Comparison of ENCODE assay signal across 8 cellular contexts in genomic region chr12:57935839-57936512, GRCh38. TPM values are rescaled to one million over a fixed set of nuclear protein-coding genes. Genes with fewer than 3 reads are reported as not detected.
DNase-seq lines count a peak whose midpoint lies in the region; ATAC-seq, FAIRE-seq and TF ChIP-seq lines count a peak whose summit lies in the region.

No MANE protein-coding gene starts in this region.

- no peak for TF ChIP-seq CTCF in AG04449 (IDR thresholded peaks at IDR 0.05; ENCODE audit: insufficient read depth, low read length, missing control alignments)
- no peak for TF ChIP-seq CTCF in VCaP (conservative IDR thresholded peaks at IDR 0.05)
- no peak for TF ChIP-seq CTCF in bronchial epithelial cell (IDR thresholded peaks at IDR 0.05; ENCODE audit: insufficient read depth, low read length, severe bottlenecking)
- no peak for TF ChIP-seq CTCF in smooth muscle cell (IDR thresholded peaks at IDR 0.05; ENCODE audit: borderline replicate concordance, insufficient read depth, poor library complexity, severe bottlenecking)

- H3F3A ChIP-seq in smooth muscle cell (ENCODE audit: low read depth), result no peaks in the 10 kb centered on the region

- H3K27ac ChIP-seq in VCaP (peak overlapping the region; percentile 73), smooth muscle cell (ENCODE audit: low read depth) (peak overlapping the region; percentile 61)

- FAIRE-seq in bronchial epithelial cell (lab: Jason Lieb, UNC), result no peak

- ATAC-seq in GM18873 (IDR thresholded peaks at IDR 0.05; ENCODE audit: low FRiP score, unreplicated experiment) (peak; percentile 99), HG03135 (IDR thresholded peaks at IDR 0.05; ENCODE audit: unreplicated experiment) (peak; percentile 98)

- POLR2A ChIA-PET in AG04449 (lab: Yijun Ruan, JAX), result no interaction called here

- 5% methylated on average over 29 of the region's 29 CpGs for WGBS in smooth muscle cell (ENCODE audit: low lambda C conversion rate)

- peak overlapping the region; percentile 82 for H3K4me2 ChIP-seq in smooth muscle cell

- H3K9me3 ChIP-seq in smooth muscle cell (replicated peaks; ENCODE audit: low read depth), result no peaks in the 10 kb centered on the region

- no peaks in the 10 kb centered on the region for H4K20me1 ChIP-seq in smooth muscle cell (ENCODE audit: low read depth)

- H3K36me3 ChIP-seq in bronchial epithelial cell (ENCODE audit: control insufficient read depth, insufficient read depth, low read length) (no peaks in the 10 kb centered on the region), smooth muscle cell (ENCODE audit: low read depth) (no peaks in the 10 kb centered on the region)

- peak overlapping the region; percentile 91 for H2AFZ ChIP-seq in smooth muscle cell (ENCODE audit: low read depth)

- no peaks in the 10 kb centered on the region for H3K27me3 ChIP-seq in bronchial epithelial cell (ENCODE audit: control insufficient read depth, insufficient read depth, low read length)
- H3K27me3 ChIP-seq in smooth muscle cell (ENCODE audit: low read depth), result peaks cover 14% of the 10 kb centered on the region

- DNase-seq in AG04449 (ENCODE audit: low read depth, low spot score) (peak; percentile 52), NCI-H2196 (lab: John Stamatoyannopoulos, UW; ENCODE audit: unreplicated experiment) (peak; percentile 94), bronchial epithelial cell (ENCODE audit: low read depth) (peak; percentile 87), iPS-NIHi7 (ENCODE audit: extremely low spot score) (peak; percentile 88), smooth muscle cell (lab: John Stamatoyannopoulos, UW; ENCODE audit: unreplicated experiment) (peak; percentile 20)

- peak overlapping the region; percentile 82 for H3K9ac ChIP-seq in smooth muscle cell (ENCODE audit: low read depth)

- H3K79me2 ChIP-seq in smooth muscle cell (ENCODE audit: low read depth), result no peaks in the 10 kb centered on the region

- CTCF ChIA-PET in AG04449 (lab: Yijun Ruan, JAX), result interaction anchor here (1.4 kb wide), 1 partner anchor 153 kb away, joined by 4 read pairs; the partner anchor contains the start of gene TSFM

- H3K4me3 ChIP-seq in AG04449 (ENCODE audit: low read depth, low read length), result peak overlapping the region; percentile 67
- peak overlapping the region; percentile 50 for H3K4me3 ChIP-seq in bronchial epithelial cell (ENCODE audit: low read depth, low read length)
- H3K4me3 ChIP-seq in smooth muscle cell, result peak overlapping the region; percentile 75

- H3K4me1 ChIP-seq in smooth muscle cell (ENCODE audit: low read depth), result peaks cover 13% of the 10 kb centered on the region

RNA-seq across cellular contexts. Expression of gene ATP23, which starts 5.4 kb away (rescaled TPM):
- total RNA-seq in bronchial epithelial cell (6.6 and 10.8 TPM in 2 replicates), smooth muscle cell (2.7 and 3.9 TPM in 2 replicates)
- polyA plus RNA-seq in smooth muscle cell, result 9.8 and 10.4 TPM in 2 replicates

Comparison
In these comparisons a context has a peak if more than half of its experiments do, and no peak if none do; other contexts are left out.
1. Peak in every context shown above with its lines: DNase-seq, ATAC-seq, H3K4me3 ChIP-seq and H3K27ac ChIP-seq.
2. DNase-seq: peak in every context shown above with its lines; median percentile 94 in NCI-H2196; 88 in iPS-NIHi7; 87 in bronchial epithelial cell; 52 in AG04449; 20 in smooth muscle cell.